Comparison of ENCODE assay signal across 2 cellular contexts in genomic region chr6:73339340-73339739, GRCh38.
TF ChIP-seq lines count a peak whose summit lies in the region.

No MANE protein-coding gene starts in this region.

TF ChIP-seq in HEK293T, 16 proteins besides CTCF, POLR2A, EP300 and RAD21:
- TF ChIP-seq BHLHE40 (IDR thresholded peaks at IDR 0.05; ENCODE audit: borderline replicate concordance): no peak

TF ChIP-seq in HepG2, 621 proteins besides CTCF, POLR2A, EP300 and RAD21:
- no peak for TF ChIP-seq ZNF142 (CRISPR knock-in tag; IDR thresholded peaks at IDR 0.05)
- TF ChIP-seq NFE2L1 (CRISPR knock-in tag; IDR thresholded peaks at IDR 0.05; ENCODE audit: borderline replicate concordance): no peak
- no peak for TF ChIP-seq ASH2L (IDR thresholded peaks at IDR 0.05; ENCODE audit: insufficient read length, low read depth, low read length)
